In genomic region chr3:125416235-125416634, GRCh38 we compare ENCODE assay signal across 26 cellular contexts. TPM values are rescaled to one million over a fixed set of nuclear protein-coding genes. Genes with fewer than 3 reads are reported as not detected.
DNase-seq lines count a peak whose midpoint lies in the region; ATAC-seq, FAIRE-seq and TF ChIP-seq lines count a peak whose summit lies in the region.
"Had no signal": no experiment of that assay in that cellular context is flagged by ENCODE, and none has a peak within 500 bp of the region (broad histone marks: within the 10 kb centered on the region; RNA-seq: fewer than 3 reads in every experiment).

No MANE protein-coding gene starts in this region.

- H3K9me3 Mint-ChIP-seq in endodermal cell, result peaks cover 15% of the 10 kb centered on the region
- H3K9me3 Mint-ChIP-seq: CD8-positive, alpha-beta memory T cell had no signal

- H3K4me3 Mint-ChIP-seq in endodermal cell, result no peak overlapping the region
- H3K4me3 Mint-ChIP-seq: CD14-positive monocyte; CD4-positive, alpha-beta memory T cell; CD4-positive, CD25-positive, alpha-beta regulatory T cell; CD8-positive, alpha-beta memory T cell had no signal

- CTCF ChIA-PET in K562 (lab: Yijun Ruan, JAX; ENCODE audit: low intra/inter-chr PET ratio), result no interaction called here

- H2AFZ ChIP-seq in K562 (ENCODE audit: low read depth, low read length), result no peak overlapping the region
- H2AFZ ChIP-seq in MM.1S (ENCODE audit: low read length), result no peak overlapping the region

- H3K27me3 Mint-ChIP-seq in endodermal cell (ENCODE audit: insufficient read depth), result peaks cover 9% of the 10 kb centered on the region

- H3K79me2 ChIP-seq in K562 (ENCODE audit: control insufficient read depth, insufficient read depth, low read length), result no peaks in the 10 kb centered on the region
- H3K79me2 ChIP-seq in MM.1S (ENCODE audit: low read length), result no peaks in the 10 kb centered on the region

- H3K9ac ChIP-seq in K562 (ENCODE audit: insufficient read depth in 1 of 2, low read depth in 2 of 2, low read length in 2 of 2), result no peak overlapping the region
- H3K9ac ChIP-seq in endodermal cell (ENCODE audit: extremely low read depth, low read length, poor library complexity, severe bottlenecking), result no peak overlapping the region
- no peak overlapping the region for H3K9ac ChIP-seq in MM.1S (ENCODE audit: low read length)
- H3K9ac ChIP-seq: BLaER1 had no signal

- no peaks in the 10 kb centered on the region for H3K9me2 ChIP-seq in MM.1S (replicated peaks; ENCODE audit: insufficient read depth, low read length)

- WGBS in K562 (ENCODE audit: insufficient coverage, low coverage, missing lambda C conversion rate), result 15% methylated on average over 3 of the region's 3 CpGs
- 96% methylated on average over 3 of the region's 3 CpGs; no CpG with 5 or more reads in 1 of the 2 experiments for WGBS in endodermal cell (ENCODE audit: insufficient coverage in 1 of 2, insufficient read length in 1 of 2), 2 experiments

- no peaks in the 10 kb centered on the region for H3K9me1 ChIP-seq in K562 (ENCODE audit: control insufficient read depth, insufficient read depth, low read length)

- FAIRE-seq in K562 (lab: Jason Lieb, UNC), result no peak
- FAIRE-seq: A204.1, GM12878, GM12892, GM18507 had no signal

- peak; percentile 29 for DNase-seq in cardiac septum (ENCODE audit: low spot score)
- DNase-seq in right atrium auricular region (ENCODE audit: low spot score), result no peak
- no peak for DNase-seq in K562 (ENCODE audit: extremely low read depth in 1 of 4, low spot score in 3 of 4)
- no peak for DNase-seq in endodermal cell
- DNase-seq in activated CD8-positive, alpha-beta memory T cell treated with anti-CD3 and anti-CD28 coated beads, Interleukin-2, amount 50 U/mL, for 4 hours, result no peak
- no peak for DNase-seq in MM.1S
- DNase-seq: 8988T; ACHN; BE2C; C1 segment of cervical spinal cord; CD4-positive, alpha-beta memory T cell; CD4-positive, CD25-positive, alpha-beta regulatory T cell; CD8-positive, alpha-beta memory T cell; COR-L47; DMS 273 treated with DMSO at 0.1 percent for 48 hours; DMS153; DMS79; DND-41; EL; GDM1 had no signal

- POLR2A ChIA-PET in K562 (lab: Yijun Ruan, JAX), result no interaction called here

- no peaks in the 10 kb centered on the region for H3K9me3 ChIP-seq in right atrium auricular region
- no peaks in the 10 kb centered on the region; the same call in 1 of the 2 replicates for H3K9me3 ChIP-seq in K562 (replicated peaks; ENCODE audit: control insufficient read depth, insufficient read depth, low read depth, low read length)
- H3K9me3 ChIP-seq in endodermal cell (ENCODE audit: control insufficient read depth, low read length), result peaks cover 14% of the 10 kb centered on the region
- H3K9me3 ChIP-seq in MM.1S (replicated peaks; ENCODE audit: insufficient read depth, low read length), result no peaks in the 10 kb centered on the region
- H3K9me3 ChIP-seq: BE2C had no signal

- TF ChIP-seq POLR2A in K562 (conservative IDR thresholded peaks at IDR 0.05), result no peak

- ATAC-seq in K562, result no peak
- ATAC-seq: GM12878 had no signal

- TF ChIP-seq CTCF in right atrium auricular region (IDR thresholded peaks at IDR 0.05) (no peak), K562 (IDR thresholded peaks at IDR 0.05 in 2 of 3, conservative IDR thresholded peaks at IDR 0.05 in 1 of 3; ENCODE audit: insufficient read depth in 2 of 3, low read depth in 1 of 3, low read length in 3 of 3) (no peak), endodermal cell (conservative IDR thresholded peaks at IDR 0.05) (no peak), MM.1S (IDR thresholded peaks at IDR 0.05; ENCODE audit: low read length) (no peak)

- H3K27ac ChIP-seq in right atrium auricular region, result no peak overlapping the region
- no peak overlapping the region for H3K27ac ChIP-seq in K562 (ENCODE audit: extremely low read depth, low read depth, low read length)
- no peak overlapping the region for H3K27ac ChIP-seq in endodermal cell (ENCODE audit: low read depth, low read length)
- H3K27ac ChIP-seq in MM.1S (ENCODE audit: low read length), result no peak overlapping the region
- H3K27ac ChIP-seq: BLaER1 had no signal

- intact Hi-C loops in cardiac septum (cut with DNase I) (no loop called here), K562 (cut with micrococcal nuclease) (no loop called here)

- in situ Hi-C loops in K562 (cut with MboI), result no loop called here

- TF ChIP-seq RAD21 in K562 (CRISPR knock-in tag; conservative IDR thresholded peaks at IDR 0.05 in 1 of 2, IDR thresholded peaks at IDR 0.05 in 1 of 2), result no peak

- no peaks in the 10 kb centered on the region for H3K36me3 Mint-ChIP-seq in endodermal cell (ENCODE audit: low read depth)
- H3K36me3 Mint-ChIP-seq: CD14-positive monocyte; CD4-positive, alpha-beta memory T cell; CD4-positive, CD25-positive, alpha-beta regulatory T cell; CD8-positive, alpha-beta memory T cell had no signal

- H3K4me2 ChIP-seq in K562 (ENCODE audit: insufficient read depth, low read length), result no peak overlapping the region
- H3K4me2 ChIP-seq in MM.1S (ENCODE audit: low read depth, low read length), result no peak overlapping the region
- H3K4me2 ChIP-seq: BLaER1 had no signal

- H3K27ac Mint-ChIP-seq in endodermal cell, result peak overlapping the region; percentile 58
- H3K27ac Mint-ChIP-seq: CD14-positive monocyte; CD4-positive, alpha-beta memory T cell; CD4-positive, CD25-positive, alpha-beta regulatory T cell; CD8-positive, alpha-beta memory T cell had no signal

- H3K27me3 ChIP-seq in right atrium auricular region (no peaks in the 10 kb centered on the region), K562 (ENCODE audit: control insufficient read depth in 2 of 2, insufficient read depth in 2 of 2, low read length in 2 of 2) (no peaks in the 10 kb centered on the region), endodermal cell (ENCODE audit: control insufficient read depth, insufficient read depth, low read length, poor library complexity, severe bottlenecking) (no peaks in the 10 kb centered on the region), MM.1S (replicated peaks; ENCODE audit: insufficient read depth, low read length) (no peaks in the 10 kb centered on the region)
- H3K27me3 ChIP-seq: BE2C, BLaER1 had no signal

- H3F3A ChIP-seq in MM.1S (ENCODE audit: insufficient read depth, low read length), result no peaks in the 10 kb centered on the region

- H3K36me3 ChIP-seq in right atrium auricular region, result no peaks in the 10 kb centered on the region
- H3K36me3 ChIP-seq in K562 (ENCODE audit: control insufficient read depth, insufficient read depth, low read length), result no peaks in the 10 kb centered on the region
- no peaks in the 10 kb centered on the region for H3K36me3 ChIP-seq in endodermal cell (ENCODE audit: control insufficient read depth, insufficient read depth, low read length)
- no peaks in the 10 kb centered on the region for H3K36me3 ChIP-seq in MM.1S (replicated peaks; ENCODE audit: insufficient read depth, low read length)
- H3K36me3 ChIP-seq: BE2C, BLaER1 had no signal

- H3K4me1 ChIP-seq in right atrium auricular region (no peaks in the 10 kb centered on the region), K562 (replicated peaks in 1 of 2; ENCODE audit: control insufficient read depth in 2 of 2, insufficient read depth in 2 of 2, low read length in 2 of 2) (no peaks in the 10 kb centered on the region), endodermal cell (ENCODE audit: control insufficient read depth, insufficient read depth, low read length) (peaks cover 4% of the 10 kb centered on the region), MM.1S (ENCODE audit: low read length) (no peaks in the 10 kb centered on the region)
- H3K4me1 ChIP-seq: BE2C had no signal

- peaks cover 6% of the 10 kb centered on the region for H3K4me1 Mint-ChIP-seq in endodermal cell
- H3K4me1 Mint-ChIP-seq: CD14-positive monocyte; CD4-positive, alpha-beta memory T cell; CD4-positive, CD25-positive, alpha-beta regulatory T cell; CD8-positive, alpha-beta memory T cell had no signal

- H3K4me3 ChIP-seq in right atrium auricular region, result no peak overlapping the region
- H3K4me3 ChIP-seq in K562, result no peak overlapping the region
- no peak overlapping the region for H3K4me3 ChIP-seq in endodermal cell (ENCODE audit: low read length)
- no peak overlapping the region for H3K4me3 ChIP-seq in MM.1S (ENCODE audit: low read length)
- H3K4me3 ChIP-seq: BLaER1, GM12878 had no signal

- BruUV-seq in K562 (replicated peaks; lab: Mats Ljungman, UMichigan), result no TSS peak

- TF ChIP-seq EP300 in K562 (IDR thresholded peaks at IDR 0.05; ENCODE audit: low read length), result no peak

- H4K20me1 ChIP-seq in K562 (replicated peaks; ENCODE audit: control insufficient read depth, insufficient read depth, low read length) (no peaks in the 10 kb centered on the region), MM.1S (ENCODE audit: insufficient read depth, low read length) (no peaks in the 10 kb centered on the region)
- H4K20me1 ChIP-seq: BLaER1 had no signal

TF ChIP-seq in K562, 482 proteins besides CTCF, POLR2A, EP300 and RAD21 (continues in another document):
- TF ChIP-seq HSF4 (CRISPR knock-in tag; IDR thresholded peaks at IDR 0.05; ENCODE audit: borderline replicate concordance), result no peak

RNA-seq across cellular contexts. Expression of gene ZNF148, which starts 41.1 kb away (rescaled TPM):
- 44.2 TPM for total RNA-seq in cardiac septum
- total RNA-seq in right atrium auricular region, result 10 to 100 TPM; 21.3 to 24.3 TPM
- total RNA-seq in K562 (2011; cell fraction: chromatin; rRNA removed; ENCODE audit: low replicate concordance), result 12.5 and 32.0 TPM in 2 replicates
- total RNA-seq in K562 (2011; cell fraction: nucleolus; rRNA removed), result 3.2 and 3.8 TPM in 2 replicates
- 7.4 and 10.6 TPM in 2 replicates for total RNA-seq in K562 (2011; cell fraction: nucleoplasm; rRNA removed)
- 6.9 and 7.3 TPM in 2 replicates for total RNA-seq in K562 (2014; rRNA removed)
- 15.1 and 18.1 TPM in 2 replicates for total RNA-seq in K562 (2014; rRNA removed; fragmentation: Illumina TruSeq; extraction: Trizol)
- 14.3 and 14.4 TPM in 2 replicates for total RNA-seq in K562 (2015; rRNA removed; fragmentation: Illumina TruSeq; extraction: Trizol)
- total RNA-seq in K562 (2021), result 13.7 and 14.1 TPM in 2 replicates
- 9.4 and 10.8 TPM in 2 replicates for polyA plus RNA-seq in K562 (2011; rRNA removed)
- polyA plus RNA-seq in K562 (2011; cell fraction: cytosol; rRNA removed), result 2.5 and 3.8 TPM in 2 replicates
- 5.9 and 8.5 TPM in 2 replicates for polyA plus RNA-seq in K562 (2011; cell fraction: nucleus; rRNA removed)
- 4.4 and 7.1 TPM in 2 replicates for polyA plus RNA-seq in K562 (2012)
- polyA plus RNA-seq in K562 (2014; fragmentation: Illumina TruSeq; extraction: Trizol), result 7.5 and 8.3 TPM in 2 replicates
- polyA plus RNA-seq in K562 (2014; fragmentation: Nextera tagmentation; extraction: Ambion mirVana), result 1 to 10 TPM; 2.7 to 3.8 TPM
- polyA plus RNA-seq in K562 (2014; rRNA removed), result 2.3 and 3.2 TPM in 2 replicates
- 89.5 and 123 TPM in 2 replicates for polyA minus RNA-seq in K562 (2011; rRNA and poly(A)+ RNA removed)
- 15.6 and 16.4 TPM in 2 replicates for polyA minus RNA-seq in K562 (2011; cell fraction: cytosol; rRNA and poly(A)+ RNA removed)
- polyA minus RNA-seq in K562 (2011; cell fraction: nucleus; rRNA and poly(A)+ RNA removed), result 8.2 and 16.4 TPM in 2 replicates
- 10 to 100 TPM; 33.8 to 37.8 TPM for total RNA-seq in endodermal cell
- polyA plus RNA-seq in endodermal cell (2013, experiment 1 of 2), result 20.2 TPM
- 20.1 TPM for polyA plus RNA-seq in endodermal cell (2013, experiment 2 of 2)
